In genomic region chr12:53050426-53051057, GRCh38 we compare ENCODE assay signal across 9 cellular contexts. TPM values are rescaled to one million over a fixed set of nuclear protein-coding genes. Genes with fewer than 3 reads are reported as not detected.
DNase-seq lines count a peak whose midpoint lies in the region; ATAC-seq and TF ChIP-seq lines count a peak whose summit lies in the region.
"Had no signal": no experiment of that assay in that cellular context is flagged by ENCODE, and none has a peak within 500 bp of the region (broad histone marks: within the 10 kb centered on the region; RNA-seq: fewer than 3 reads in every experiment).

No MANE protein-coding gene starts in this region.

- H3K27ac ChIP-seq in C4-2B (peak overlapping the region; percentile 96), WERI-Rb-1 (peak overlapping the region; percentile 52; the same call in 1 of the 2 replicates), prostate gland (peak overlapping the region; percentile 99)
- H3K27ac ChIP-seq: KMS-11 had no signal

- intact Hi-C loops in prostate gland (cut with DNase I) = loop anchor here (10.0 kb wide), 1 partner anchor 454 kb away; the partner anchor contains the start of genes NPFF and TARBP2

- peaks cover 49% of the 10 kb centered on the region for H3K4me1 ChIP-seq in prostate gland (replicated peaks)

- no peaks in the 10 kb centered on the region for H3K27me3 ChIP-seq in WERI-Rb-1 (ENCODE audit: insufficient read depth, low read depth, severe bottlenecking)
- H3K27me3 ChIP-seq in prostate gland (replicated peaks; ENCODE audit: insufficient read depth) = no peaks in the 10 kb centered on the region

- ATAC-seq in HG02571 (IDR thresholded peaks at IDR 0.05; ENCODE audit: unreplicated experiment) (no peak), HG03342 (IDR thresholded peaks at IDR 0.05; ENCODE audit: unreplicated experiment) (no peak)

- H3K9me3 ChIP-seq in WERI-Rb-1 (ENCODE audit: severe bottlenecking) = no peaks in the 10 kb centered on the region
- H3K9me3 ChIP-seq in prostate gland = no peaks in the 10 kb centered on the region

- H3K36me3 ChIP-seq in WERI-Rb-1 = no peaks in the 10 kb centered on the region
- H3K36me3 ChIP-seq in prostate gland = no peaks in the 10 kb centered on the region

- H3K4me3 ChIP-seq in WERI-Rb-1 (ENCODE audit: low read depth, low read length) (no peak overlapping the region), fibroblast of the aortic adventitia (ENCODE audit: low read depth, low read length) (peak overlapping the region; percentile 88), prostate gland (peak overlapping the region; percentile 24 to 52)

- no peak for DNase-seq in WERI-Rb-1
- no peak for DNase-seq in fibroblast of the aortic adventitia (ENCODE audit: low read depth)
- no peak for DNase-seq in prostate gland (ENCODE audit: low spot score)
- DNase-seq in SHP77 (lab: John Stamatoyannopoulos, UW) = no peak
- no peak for DNase-seq in activated CD4-positive, alpha-beta T cell treated with anti-CD3 and anti-CD28 coated beads for 4 hours

- TF ChIP-seq POLR2A in prostate gland (IDR thresholded peaks at IDR 0.05) = no peak

- 45% methylated on average over 2 of the region's 2 CpGs for WGBS in prostate gland

- TF ChIP-seq CTCF in C4-2B (conservative IDR thresholded peaks at IDR 0.05) = no peak
- TF ChIP-seq CTCF in WERI-Rb-1 (IDR thresholded peaks at IDR 0.05; ENCODE audit: low read depth, low read length) = no peak
- no peak for TF ChIP-seq CTCF in fibroblast of the aortic adventitia (IDR thresholded peaks at IDR 0.05; ENCODE audit: insufficient read depth, low read length)
- TF ChIP-seq CTCF in prostate gland (IDR thresholded peaks at IDR 0.05) = no peak

RNA-seq across cellular contexts. Expression of gene TNS2, which starts 0.7 kb away (rescaled TPM):
- total RNA-seq in fibroblast of the aortic adventitia (ENCODE audit: low replicate concordance) = 60.5 and 77.4 TPM in 2 replicates
- 100 to 1,000 TPM in 1 of 2 donors, 10 to 100 TPM in 1; 66.5 to 180 TPM for total RNA-seq in prostate gland

RNA-seq across cellular contexts. Expression of gene SPRYD3, which starts 28.6 kb away (rescaled TPM):
- 27.1 and 33.0 TPM in 2 replicates for total RNA-seq in fibroblast of the aortic adventitia (ENCODE audit: low replicate concordance)
- 10 to 100 TPM; 38.7 to 54.4 TPM for total RNA-seq in prostate gland

RNA-seq across cellular contexts. Expression of gene EIF4B, which starts 44.3 kb away (rescaled TPM):
- total RNA-seq in fibroblast of the aortic adventitia (ENCODE audit: low replicate concordance) = 1,016 and 1,876 TPM in 2 replicates
- total RNA-seq in prostate gland = 100 to 1,000 TPM; 419 to 458 TPM

RNA-seq across cellular contexts. Expression of gene IGFBP6, which starts 46.9 kb away (rescaled TPM):
- 723 and 2,626 TPM in 2 replicates for total RNA-seq in fibroblast of the aortic adventitia (ENCODE audit: low replicate concordance)
- 100 to 1,000 TPM; 189 to 532 TPM for total RNA-seq in prostate gland

RNA-seq across cellular contexts. Expression of gene SOAT2, which starts 52.7 kb away (rescaled TPM):
- total RNA-seq in fibroblast of the aortic adventitia (ENCODE audit: low replicate concordance) = 0.09 TPM in 1 of 2 replicates, not detected in the other
- total RNA-seq in prostate gland = under 1 TPM; 0.14 to 0.28 TPM
